17 cellular contexts compared by ENCODE assay signal in the genomic region with DNA sequence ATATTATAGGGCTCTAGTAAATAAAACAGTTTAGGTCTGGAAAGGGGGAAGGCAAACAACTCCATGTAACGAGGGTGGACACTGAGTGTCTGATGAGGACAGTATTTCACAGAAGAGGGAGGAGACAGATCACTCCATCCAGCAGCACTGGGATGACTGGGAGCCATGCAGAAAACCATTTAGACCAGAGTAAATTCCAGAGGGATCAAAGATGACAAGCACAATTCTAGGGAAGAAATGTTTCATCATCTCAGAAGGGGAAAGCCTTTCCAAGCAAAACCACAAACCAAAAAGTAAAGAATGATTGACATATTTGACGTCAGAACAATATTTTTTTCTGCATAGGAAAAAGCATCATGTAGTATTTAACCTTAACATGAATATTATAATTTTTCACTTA. TPM values are rescaled to one million over a fixed set of nuclear protein-coding genes. Genes with fewer than 3 reads are reported as not detected.
A peak's percentile ranks its signal among the peaks of the same experiment; 100 is the strongest.
DNase-seq lines count a peak whose midpoint lies in the region; ATAC-seq and TF ChIP-seq lines count a peak whose summit lies in the region.
"Had no signal": no experiment of that assay in that cellular context is flagged by ENCODE, and none has a peak within 500 bp of the region (broad histone marks: within the 10 kb centered on the region; RNA-seq: fewer than 3 reads in every experiment).

No MANE protein-coding gene starts in this region.

- H3K27me3 ChIP-seq in upper lobe of right lung: no peaks in the 10 kb centered on the region

- no peak overlapping the region for H3K27ac ChIP-seq in upper lobe of right lung
- H3K27ac ChIP-seq: PC-9 had no signal

- H3K27ac Mint-ChIP-seq in activated T-helper 2 cell treated with anti-CD3 and anti-CD28 coated beads, Interferon-gamma antibody, Interleukin-2, Interleukin-4, amounts not matched to agents 10 μg/mL and 5 μg/mL and 100 μg/mL, durations not matched to agents 14 hours and 24 hours and 36 hours: peak overlapping the region; percentile 46
- no peak overlapping the region for H3K27ac Mint-ChIP-seq in stimulated activated memory B cell treated with anti-CD40 and anti-IgM and Interleukin-4, amounts not matched to agents 10 μg/mL and 1 μg/mL and 100 μg/mL, for 72 hours
- H3K27ac Mint-ChIP-seq: IgD-negative memory B cell, T-cell had no signal

- intact Hi-C loops in activated T-helper 2 cell treated with anti-CD3 and anti-CD28 coated beads, Interferon-gamma antibody, Interleukin-2, Interleukin-4, amounts not matched to agents 10 μg/mL and 5 μg/mL and 100 μg/mL, durations not matched to agents 14 hours and 24 hours and 36 hours (cut with micrococcal nuclease): no loop called here
- intact Hi-C loops in upper lobe of right lung (cut with DNase I): no loop called here

- no peak for TF ChIP-seq CTCF in fibroblast of pulmonary artery (IDR thresholded peaks at IDR 0.05; ENCODE audit: low read length, missing control alignments)
- no peak for TF ChIP-seq CTCF in upper lobe of right lung (IDR thresholded peaks at IDR 0.05)

- no peak overlapping the region for H3K4me3 ChIP-seq in fibroblast of pulmonary artery (replicated peaks; ENCODE audit: low read depth, low read length)
- no peak overlapping the region for H3K4me3 ChIP-seq in upper lobe of right lung
- H3K4me3 ChIP-seq: PC-9 had no signal

- peak; percentile 15 for DNase-seq in A172 (ENCODE audit: low spot score)
- peak; percentile 49 for DNase-seq in EH (ENCODE audit: low read depth)
- no peak for DNase-seq in activated T-helper 2 cell treated with anti-CD3 and anti-CD28 coated beads, Interferon-gamma antibody, Interleukin-2, Interleukin-4, amounts not matched to agents 10 μg/mL and 5 μg/mL and 100 μg/mL, durations not matched to agents 14 hours and 24 hours and 36 hours (ENCODE audit: low spot score)
- peak; percentile 21 for DNase-seq in fibroblast of pulmonary artery (ENCODE audit: low read depth)
- no peak for DNase-seq in kidney glomerular epithelial cell (lab: John Stamatoyannopoulos, UW)
- DNase-seq in upper lobe of right lung: no peak
- DNase-seq: activated CD4-positive, alpha-beta T cell treated with anti-CD3 and anti-CD28 coated beads, Interleukin-2, amount 50 U/mL, for 4 hours; amygdala; C1 segment of cervical spinal cord; midbrain; NCI-H1417 treated with DMSO at 0.1 percent for 48 hours; NCI-H510A treated with DMSO at 0.1 percent for 48 hours; PC-9; T-cell had no signal

- H3K4me1 Mint-ChIP-seq in activated T-helper 2 cell treated with anti-CD3 and anti-CD28 coated beads, Interferon-gamma antibody, Interleukin-2, Interleukin-4, amounts not matched to agents 10 μg/mL and 5 μg/mL and 100 μg/mL, durations not matched to agents 14 hours and 24 hours and 36 hours (ENCODE audit: low read depth): peaks cover 12% of the 10 kb centered on the region
- peaks cover 15% of the 10 kb centered on the region for H3K4me1 Mint-ChIP-seq in stimulated activated memory B cell treated with anti-CD40 and anti-IgM and Interleukin-4, amounts not matched to agents 10 μg/mL and 1 μg/mL and 100 μg/mL, for 72 hours

- H3K9me3 ChIP-seq in upper lobe of right lung: no peaks in the 10 kb centered on the region

- no peaks in the 10 kb centered on the region for H3K4me1 ChIP-seq in upper lobe of right lung

- ATAC-seq in stimulated activated memory B cell treated with anti-CD40 and anti-IgM and Interleukin-4, amounts not matched to agents 10 μg/mL and 1 μg/mL and 100 μg/mL, for 72 hours: no peak
- ATAC-seq in HG03378 (IDR thresholded peaks at IDR 0.05; ENCODE audit: unreplicated experiment) (no peak), upper lobe of right lung (no peak)
- ATAC-seq: T-cell had no signal

- no peak overlapping the region for H3K4me3 Mint-ChIP-seq in activated T-helper 2 cell treated with anti-CD3 and anti-CD28 coated beads, Interferon-gamma antibody, Interleukin-2, Interleukin-4, amounts not matched to agents 10 μg/mL and 5 μg/mL and 100 μg/mL, durations not matched to agents 14 hours and 24 hours and 36 hours (ENCODE audit: low read depth)
- no peak overlapping the region for H3K4me3 Mint-ChIP-seq in stimulated activated memory B cell treated with anti-CD40 and anti-IgM and Interleukin-4, amounts not matched to agents 10 μg/mL and 1 μg/mL and 100 μg/mL, for 72 hours
- H3K4me3 Mint-ChIP-seq: IgD-negative memory B cell, T-cell had no signal

- H3K36me3 ChIP-seq in upper lobe of right lung: peaks cover 78% of the 10 kb centered on the region

- H3K9me3 Mint-ChIP-seq in activated T-helper 2 cell treated with anti-CD3 and anti-CD28 coated beads, Interferon-gamma antibody, Interleukin-2, Interleukin-4, amounts not matched to agents 10 μg/mL and 5 μg/mL and 100 μg/mL, durations not matched to agents 14 hours and 24 hours and 36 hours: no peaks in the 10 kb centered on the region
- no peaks in the 10 kb centered on the region for H3K9me3 Mint-ChIP-seq in stimulated activated memory B cell treated with anti-CD40 and anti-IgM and Interleukin-4, amounts not matched to agents 10 μg/mL and 1 μg/mL and 100 μg/mL, for 72 hours
- H3K9me3 Mint-ChIP-seq: IgD-negative memory B cell, T-cell had no signal

- no peaks in the 10 kb centered on the region for H3K27me3 Mint-ChIP-seq in activated T-helper 2 cell treated with anti-CD3 and anti-CD28 coated beads, Interferon-gamma antibody, Interleukin-2, Interleukin-4, amounts not matched to agents 10 μg/mL and 5 μg/mL and 100 μg/mL, durations not matched to agents 14 hours and 24 hours and 36 hours (ENCODE audit: low read depth)
- no peaks in the 10 kb centered on the region for H3K27me3 Mint-ChIP-seq in stimulated activated memory B cell treated with anti-CD40 and anti-IgM and Interleukin-4, amounts not matched to agents 10 μg/mL and 1 μg/mL and 100 μg/mL, for 72 hours
- H3K27me3 Mint-ChIP-seq: IgD-negative memory B cell, T-cell had no signal

- H3K36me3 Mint-ChIP-seq in activated T-helper 2 cell treated with anti-CD3 and anti-CD28 coated beads, Interferon-gamma antibody, Interleukin-2, Interleukin-4, amounts not matched to agents 10 μg/mL and 5 μg/mL and 100 μg/mL, durations not matched to agents 14 hours and 24 hours and 36 hours (ENCODE audit: low read depth): peaks cover 75% of the 10 kb centered on the region
- H3K36me3 Mint-ChIP-seq in stimulated activated memory B cell treated with anti-CD40 and anti-IgM and Interleukin-4, amounts not matched to agents 10 μg/mL and 1 μg/mL and 100 μg/mL, for 72 hours: peaks cover 77% of the 10 kb centered on the region

RNA-seq across cellular contexts. Expression of a gene that starts 4.7 kb away (rescaled TPM):
- total RNA-seq in A172 (2014; rRNA removed; shearing (Covaris generic)): 7.8 and 10.5 TPM in 2 replicates
- total RNA-seq in activated T-helper 2 cell treated with anti-CD3 and anti-CD28 coated beads, Interferon-gamma antibody, Interleukin-2, Interleukin-4, amounts not matched to agents 10 μg/mL and 5 μg/mL and 100 μg/mL, durations not matched to agents 14 hours and 24 hours and 36 hours: 14.0 and 14.6 TPM in 2 replicates
- 18.4 TPM for total RNA-seq in upper lobe of right lung

RNA-seq across cellular contexts. Expression of a gene that starts 47.8 kb away (rescaled TPM):
- 7.0 and 7.4 TPM in 2 replicates for total RNA-seq in A172 (2014; rRNA removed; shearing (Covaris generic))
- 11.8 and 12.2 TPM in 2 replicates for total RNA-seq in activated T-helper 2 cell treated with anti-CD3 and anti-CD28 coated beads, Interferon-gamma antibody, Interleukin-2, Interleukin-4, amounts not matched to agents 10 μg/mL and 5 μg/mL and 100 μg/mL, durations not matched to agents 14 hours and 24 hours and 36 hours
- total RNA-seq in upper lobe of right lung: 5.1 TPM

RNA-seq across cellular contexts. Expression of a gene that starts 58.1 kb away (rescaled TPM):
- total RNA-seq in A172 (2014; rRNA removed; shearing (Covaris generic)): 106 and 123 TPM in 2 replicates
- 299 and 307 TPM in 2 replicates for total RNA-seq in activated T-helper 2 cell treated with anti-CD3 and anti-CD28 coated beads, Interferon-gamma antibody, Interleukin-2, Interleukin-4, amounts not matched to agents 10 μg/mL and 5 μg/mL and 100 μg/mL, durations not matched to agents 14 hours and 24 hours and 36 hours
- 67.0 TPM for total RNA-seq in upper lobe of right lung

Comparison
In these comparisons a context has a peak if more than half of its experiments do, and no peak if none do; other contexts are left out.
1. DNase-seq: peak in A172 (single experiment), EH (single experiment) and fibroblast of pulmonary artery (single experiment); none in activated T-helper 2 cell treated with anti-CD3 and anti-CD28 coated beads, Interferon-gamma antibody, Interleukin-2, Interleukin-4, amounts not matched to agents 10 μg/mL and 5 μg/mL and 100 μg/mL, durations not matched to agents 14 hours and 24 hours and 36 hours (single experiment), kidney glomerular epithelial cell (single experiment) and upper lobe of right lung (single experiment).